Comparison of ENCODE assay signal across 1 cellular context in the genomic region with DNA sequence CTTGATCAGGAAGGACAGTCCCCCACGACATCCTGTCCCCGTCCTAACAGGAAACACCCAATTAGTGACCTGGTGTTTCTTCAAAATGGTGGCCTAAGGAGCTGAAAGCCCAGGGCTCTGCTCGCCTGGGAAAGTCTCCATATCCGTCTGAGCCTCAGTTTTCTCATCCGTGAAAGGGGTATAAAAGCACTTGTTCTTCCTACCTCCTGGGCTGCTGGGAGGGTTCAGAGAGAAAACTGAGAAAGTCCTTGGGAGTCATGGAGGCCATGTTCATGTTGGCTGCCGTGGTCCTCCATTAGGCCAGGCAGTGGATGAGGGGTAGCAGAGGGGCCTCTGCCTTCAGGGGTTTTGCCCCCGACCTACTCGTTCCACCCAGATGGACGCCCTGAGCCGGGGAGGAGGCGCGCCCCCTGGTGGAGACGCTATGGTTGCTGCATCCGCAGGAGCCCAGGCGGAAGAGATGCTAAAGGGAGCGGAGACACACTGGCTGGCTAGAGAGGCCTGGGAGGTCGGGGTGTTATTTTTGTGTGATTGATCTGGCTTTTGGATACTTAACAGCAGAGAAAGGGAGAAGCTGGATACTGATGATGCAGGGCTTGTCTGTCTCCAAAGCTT.
TF ChIP-seq lines count a peak whose summit lies in the region.

No MANE protein-coding gene starts in this region.

TF ChIP-seq in GM12878, 131 proteins besides CTCF, POLR2A, EP300 and RAD21 (continued from another document):
- no peak for TF ChIP-seq YBX1 (IDR thresholded peaks at IDR 0.05)
- TF ChIP-seq POLR2AphosphoS2 (IDR thresholded peaks at IDR 0.05; ENCODE audit: low read depth, low read length): no peak
- TF ChIP-seq ETV6 (conservative IDR thresholded peaks at IDR 0.05 in 1 of 2, IDR thresholded peaks at IDR 0.05 in 1 of 2; ENCODE audit: borderline replicate concordance in 1 of 2, low read depth in 1 of 2): no peak
- no peak for TF ChIP-seq TCF12 (IDR thresholded peaks at IDR 0.05; ENCODE audit: low read depth, low read length)
- TF ChIP-seq TBL1XR1 (IDR thresholded peaks at IDR 0.05; ENCODE audit: low read depth, low read length): no peak
- TF ChIP-seq ZNF217 (IDR thresholded peaks at IDR 0.05): no peak
- TF ChIP-seq ATF7 (IDR thresholded peaks at IDR 0.05; ENCODE audit: low read depth): no peak
